In genomic region chr4:141391293-141391692, GRCh38 we compare ENCODE assay signal across 26 cellular contexts.
DNase-seq lines count a peak whose midpoint lies in the region; ATAC-seq, FAIRE-seq and TF ChIP-seq lines count a peak whose summit lies in the region.
"Had no signal": no experiment of that assay in that cellular context is flagged by ENCODE, and none has a peak within 500 bp of the region (broad histone marks: within the 10 kb centered on the region; RNA-seq: fewer than 3 reads in every experiment).

No MANE protein-coding gene starts in this region.

- no peaks in the 10 kb centered on the region for H3K79me2 ChIP-seq in astrocyte (ENCODE audit: insufficient read depth, low read length)

- no peak for ATAC-seq in IMR-90 (ENCODE audit: low read depth)
- ATAC-seq: A549; stimulated activated effector memory CD8-positive, alpha-beta T cell treated with anti-CD3 and anti-CD28 coated beads, Interleukin-12 subunit alpha, Interleukin-12 subunit beta, amount 100 ng/mL, for 72 hours had no signal

- intact Hi-C loops in IMR-90 (cut with micrococcal nuclease) = no loop called here

- dilution Hi-C loops in IMR-90 (cut with HindIII; ENCODE audit: low sequenced_read_pairs, unreplicated experiment) = no loop called here

- H3K4ac ChIP-seq in IMR-90 (ENCODE audit: low read depth, low read length) = no peak overlapping the region
- H3K4ac ChIP-seq in mesenchymal stem cell (ENCODE audit: low read depth in 1 of 2, low read length in 2 of 2) = no peak overlapping the region

- no peak overlapping the region for H3K27ac ChIP-seq in IMR-90 (ENCODE audit: insufficient read depth, low read length)
- no peak overlapping the region for H3K27ac ChIP-seq in astrocyte (ENCODE audit: low read depth, low read length)
- H3K27ac ChIP-seq in mesenchymal stem cell (ENCODE audit: low read length, poor library complexity, severe bottlenecking) = peak overlapping the region; percentile 73
- H3K27ac ChIP-seq: lower lobe of right lung had no signal

- H2BK15ac ChIP-seq in IMR-90 (ENCODE audit: low read depth, low read length) (no peak overlapping the region), mesenchymal stem cell (ENCODE audit: low read depth, poor library complexity, severe bottlenecking) (no peak overlapping the region)

- H4K8ac ChIP-seq in IMR-90 (ENCODE audit: low read depth in 2 of 2, low read length in 2 of 2) (no peak overlapping the region), mesenchymal stem cell (ENCODE audit: low read length) (no peak overlapping the region)

- no peaks in the 10 kb centered on the region for H3K9me3 Mint-ChIP-seq in astrocyte (ENCODE audit: unreplicated experiment)
- H3K9me3 Mint-ChIP-seq: dendritic cell treated with granulocyte-macrophage colony-stimulating factor and Interleukin-4, amounts not matched to agents 40 ng/mL and 50 ng/mL, for 4 days; neural crest cell; stimulated activated effector memory CD8-positive, alpha-beta T cell treated with anti-CD3 and anti-CD28 coated beads, Interleukin-12 subunit alpha, Interleukin-12 subunit beta, amount 100 ng/mL, for 72 hours had no signal

- TF ChIP-seq RAD21 in IMR-90 (IDR thresholded peaks at IDR 0.05; ENCODE audit: low read length) = no peak

- H3K9me3 ChIP-seq in IMR-90 (ENCODE audit: control insufficient read depth, insufficient read depth, low read length) (no peaks in the 10 kb centered on the region), astrocyte (ENCODE audit: insufficient read depth, low read depth, low read length) (no peaks in the 10 kb centered on the region), mesenchymal stem cell (ENCODE audit: control insufficient read depth, low read length) (no peaks in the 10 kb centered on the region)
- H3K9me3 ChIP-seq: A549, lower lobe of right lung had no signal

- H2AK9ac ChIP-seq in IMR-90 (replicated peaks; ENCODE audit: low read depth, low read length, poor library complexity) = no peak overlapping the region

- no peak overlapping the region for H3K9ac ChIP-seq in IMR-90 (ENCODE audit: low read depth, low read length)
- H3K9ac ChIP-seq in astrocyte (ENCODE audit: low read length) = no peak overlapping the region
- no peak overlapping the region for H3K9ac ChIP-seq in mesenchymal stem cell (ENCODE audit: low read length)

- H2AK5ac ChIP-seq in IMR-90 (ENCODE audit: low read depth, low read length) (no peak overlapping the region), mesenchymal stem cell (ENCODE audit: low read length, severe bottlenecking) (peak overlapping the region; percentile 26)

- POLR2A ChIA-PET in IMR-90 (lab: Charles Lee; ENCODE audit: unreplicated experiment) = no interaction called here

- TF ChIP-seq CTCF in IMR-90 (conservative IDR thresholded peaks at IDR 0.05; ENCODE audit: low read depth, low read length) (no peak), astrocyte (IDR thresholded peaks at IDR 0.05; ENCODE audit: insufficient read depth, low read depth, low read length) (no peak)

- peaks cover 2% of the 10 kb centered on the region; the same call in 1 of the 2 replicates for H3K4me1 ChIP-seq in IMR-90 (ENCODE audit: control insufficient read depth, insufficient read depth, low read length)
- no peaks in the 10 kb centered on the region for H3K4me1 ChIP-seq in astrocyte (ENCODE audit: insufficient read depth, low read length)
- H3K4me1 ChIP-seq in mesenchymal stem cell (ENCODE audit: control insufficient read depth, insufficient read depth, low read depth, low read length) = peaks cover 1% of the 10 kb centered on the region
- H3K4me1 ChIP-seq: lower lobe of right lung had no signal

- no peak overlapping the region for H2AFZ ChIP-seq in IMR-90 (replicated peaks; ENCODE audit: low read length, poor library complexity)
- no peak overlapping the region for H2AFZ ChIP-seq in astrocyte (ENCODE audit: low read depth, low read length)
- no peak overlapping the region for H2AFZ ChIP-seq in mesenchymal stem cell (ENCODE audit: low read depth, low read length)

- H2BK120ac ChIP-seq in IMR-90 (ENCODE audit: low read depth, low read length) (no peak overlapping the region), mesenchymal stem cell (ENCODE audit: low read depth, low read length) (no peak overlapping the region)

- H2BK12ac ChIP-seq in mesenchymal stem cell (ENCODE audit: low read length in 2 of 2) = no peak overlapping the region

- H3K23ac ChIP-seq in IMR-90 (ENCODE audit: low read depth, low read length) = no peak overlapping the region
- no peak overlapping the region for H3K23ac ChIP-seq in mesenchymal stem cell (ENCODE audit: low read length in 2 of 2)

- H3K14ac ChIP-seq in IMR-90 (replicated peaks; ENCODE audit: low read depth, low read length) (no peak overlapping the region), mesenchymal stem cell (ENCODE audit: low read length in 2 of 2) (no peak overlapping the region)

- no peaks in the 10 kb centered on the region for H3K27me3 Mint-ChIP-seq in astrocyte (ENCODE audit: low read depth, unreplicated experiment)

- no peaks in the 10 kb centered on the region for H3K36me3 Mint-ChIP-seq in astrocyte (ENCODE audit: low read depth, unreplicated experiment)
- H3K36me3 Mint-ChIP-seq: stimulated activated effector memory CD8-positive, alpha-beta T cell treated with anti-CD3 and anti-CD28 coated beads, Interleukin-12 subunit alpha, Interleukin-12 subunit beta, amount 100 ng/mL, for 72 hours had no signal

- H3K18ac ChIP-seq in IMR-90 (ENCODE audit: low read depth, low read length) (peak overlapping the region; percentile 58; the same call in 1 of the 2 replicates), mesenchymal stem cell (ENCODE audit: low read depth in 1 of 2, low read length in 2 of 2) (no peak overlapping the region)

- FAIRE-seq in astrocyte (lab: Jason Lieb, UNC) = no peak
- FAIRE-seq: A549, G401.6, TTC549 had no signal

- H3K36me3 ChIP-seq in IMR-90 (ENCODE audit: control insufficient read depth, insufficient read depth, low read length) (no peaks in the 10 kb centered on the region; the same call in 1 of the 2 replicates), astrocyte (ENCODE audit: insufficient read depth, low read length) (no peaks in the 10 kb centered on the region), mesenchymal stem cell (ENCODE audit: control insufficient read depth in 1 of 2, insufficient read depth in 2 of 2, low read depth in 1 of 2, low read length in 2 of 2) (no peaks in the 10 kb centered on the region)
- H3K36me3 ChIP-seq: lower lobe of right lung had no signal

- in situ Hi-C loops in IMR-90 (cut with MboI; ENCODE audit: low sequenced_read_pairs) = no loop called here

- no peak overlapping the region for H2BK20ac ChIP-seq in IMR-90 (ENCODE audit: low read depth, low read length)

- H3K4me3 ChIP-seq in IMR-90 (ENCODE audit: insufficient read depth, low read depth, low read length) (no peak overlapping the region), astrocyte (ENCODE audit: insufficient read depth, low read depth, low read length) (no peak overlapping the region), mesenchymal stem cell (ENCODE audit: insufficient read depth in 1 of 2, low read depth in 1 of 2, low read length in 2 of 2) (no peak overlapping the region)
- H3K4me3 ChIP-seq: A549, lower lobe of right lung had no signal

- no TSS peak for BruUV-seq in IMR-90 (replicated peaks; lab: Mats Ljungman, UMichigan)

- H3K27me3 ChIP-seq in IMR-90 (ENCODE audit: control insufficient read depth, insufficient read depth, low read length) (no peaks in the 10 kb centered on the region), astrocyte (ENCODE audit: insufficient read depth, low read length) (no peaks in the 10 kb centered on the region), mesenchymal stem cell (ENCODE audit: control insufficient read depth in 1 of 2, insufficient read depth in 1 of 2, low read length in 2 of 2) (no peaks in the 10 kb centered on the region)

- H4K91ac ChIP-seq in IMR-90 (ENCODE audit: insufficient read depth, low read depth, low read length) (no peak overlapping the region), mesenchymal stem cell (ENCODE audit: low read length) (no peak overlapping the region)

- H3K4me2 ChIP-seq in IMR-90 (ENCODE audit: low read depth, low read length) (no peak overlapping the region), astrocyte (ENCODE audit: low read length) (no peak overlapping the region), mesenchymal stem cell (ENCODE audit: low read length, poor library complexity, severe bottlenecking) (no peak overlapping the region)
- H3K4me2 ChIP-seq: A549 had no signal

- CTCF ChIA-PET in IMR-90 (lab: Yijun Ruan, JAX) = no interaction called here

- no peak overlapping the region for H3K4me3 Mint-ChIP-seq in astrocyte (ENCODE audit: unreplicated experiment)
- H3K4me3 Mint-ChIP-seq: dendritic cell treated with granulocyte-macrophage colony-stimulating factor and Interleukin-4, amounts not matched to agents 40 ng/mL and 50 ng/mL, for 4 days; neural crest cell; stimulated activated effector memory CD8-positive, alpha-beta T cell treated with anti-CD3 and anti-CD28 coated beads, Interleukin-12 subunit alpha, Interleukin-12 subunit beta, amount 100 ng/mL, for 72 hours had no signal

- H2BK5ac ChIP-seq in IMR-90 (ENCODE audit: low read depth, low read length, poor library complexity, severe bottlenecking) = no peak overlapping the region
- no peak overlapping the region for H2BK5ac ChIP-seq in mesenchymal stem cell (ENCODE audit: low read depth, low read length, poor library complexity, severe bottlenecking)

- TF ChIP-seq POLR2A in IMR-90 (IDR thresholded peaks at IDR 0.05; ENCODE audit: low read depth, low read length) = no peak

- no peak overlapping the region for H4K5ac ChIP-seq in IMR-90 (ENCODE audit: low read depth, low read length)

- no peaks in the 10 kb centered on the region for H3K79me1 ChIP-seq in IMR-90 (ENCODE audit: low read depth in 1 of 2, low read length in 2 of 2)
- no peaks in the 10 kb centered on the region for H3K79me1 ChIP-seq in mesenchymal stem cell (replicated peaks; ENCODE audit: low read length, poor library complexity, severe bottlenecking)

- peaks cover 10% of the 10 kb centered on the region for H3K4me1 Mint-ChIP-seq in astrocyte (ENCODE audit: low read depth, unreplicated experiment)
- H3K4me1 Mint-ChIP-seq: stimulated activated effector memory CD8-positive, alpha-beta T cell treated with anti-CD3 and anti-CD28 coated beads, Interleukin-12 subunit alpha, Interleukin-12 subunit beta, amount 100 ng/mL, for 72 hours had no signal

- no peaks in the 10 kb centered on the region for H3K9me1 ChIP-seq in IMR-90 (ENCODE audit: insufficient read depth, low read length)

- no peak overlapping the region for H3K56ac ChIP-seq in IMR-90 (ENCODE audit: extremely low read depth, insufficient read depth, low read length)

- peak; percentile 28 for DNase-seq in NCI-H748 (lab: John Stamatoyannopoulos, UW; ENCODE audit: unreplicated experiment)
- no peak for DNase-seq in NCI-H748 treated with DMSO at 0.1 percent for 48 hours (lab: John Stamatoyannopoulos, UW)
- DNase-seq in IMR-90 = peak; percentile 54
- peak; percentile 27 for DNase-seq in astrocyte (ENCODE audit: low read depth)
- DNase-seq in mesenchymal stem cell = no peak
- no peak for DNase-seq in NCI-H1694 treated with DMSO at 0.1 percent for 48 hours (lab: John Stamatoyannopoulos, UW)
- DNase-seq in activated CD4-positive, alpha-beta T cell treated with anti-CD3 and anti-CD28 coated beads, Interleukin-2, amount 50 U/mL, for 4 hours = no peak
- DNase-seq in GOT3 (lab: John Stamatoyannopoulos, UW) = no peak
- DNase-seq: activated CD4-positive, CD25-positive, alpha-beta regulatory T cell treated with anti-CD3 and anti-CD28 coated beads, Interleukin-2, amount 50 U/mL, for 72 hours; activated T-cell treated with anti-CD3 and anti-CD28 coated beads, Interleukin-2, amount 50 U/mL, for 1 hour; amniotic stem cell; H7; hippocampal formation; KBM-7; lower lobe of right lung; NCI-H187 treated with DMSO at 0.1 percent for 48 hours; NCI-H524 treated with DMSO at 0.1 percent for 48 hours; posterior cingulate gyrus; SIG-M5; T-helper 1 cell had no signal

- no peaks in the 10 kb centered on the region for H4K20me1 ChIP-seq in IMR-90 (ENCODE audit: insufficient read depth, low read length)
- no peaks in the 10 kb centered on the region for H4K20me1 ChIP-seq in astrocyte (ENCODE audit: insufficient read depth, low read length)

- no peak overlapping the region for H3K27ac Mint-ChIP-seq in astrocyte (ENCODE audit: unreplicated experiment)
- H3K27ac Mint-ChIP-seq: dendritic cell treated with granulocyte-macrophage colony-stimulating factor and Interleukin-4, amounts not matched to agents 40 ng/mL and 50 ng/mL, for 4 days; stimulated activated effector memory CD8-positive, alpha-beta T cell treated with anti-CD3 and anti-CD28 coated beads, Interleukin-12 subunit alpha, Interleukin-12 subunit beta, amount 100 ng/mL, for 72 hours had no signal

Comparison
In these comparisons a context has a peak if more than half of its experiments do, and no peak if none do; other contexts are left out.
1. DNase-seq: peak in NCI-H748 (single experiment), IMR-90 (single experiment) and astrocyte (single experiment); none in NCI-H748 treated with DMSO at 0.1 percent for 48 hours (single experiment), mesenchymal stem cell (single experiment), NCI-H1694 treated with DMSO at 0.1 percent for 48 hours (single experiment), activated CD4-positive, alpha-beta T cell treated with anti-CD3 and anti-CD28 coated beads, Interleukin-2, amount 50 U/mL, for 4 hours (0 of 2) and GOT3 (single experiment).